16 cellular contexts compared by ENCODE assay signal in the genomic region with DNA sequence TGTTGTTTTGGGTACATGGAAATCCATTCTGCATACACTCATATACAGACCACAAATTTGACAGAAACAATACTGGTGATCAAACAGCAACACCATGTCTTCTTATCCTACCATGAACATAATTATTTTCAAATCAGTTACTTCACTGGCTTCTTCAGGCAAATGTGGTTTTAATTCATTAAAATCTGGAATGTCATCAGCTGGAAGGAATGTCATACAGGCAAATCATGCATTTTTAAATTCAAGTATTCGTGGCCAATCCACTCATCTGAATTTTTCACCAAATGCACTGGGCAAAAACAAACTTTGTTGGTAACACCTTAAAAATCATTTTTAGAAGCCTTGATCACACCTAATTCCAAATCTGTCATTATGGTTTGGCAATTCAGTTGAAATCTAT. TPM values are rescaled to one million over a fixed set of nuclear protein-coding genes. Genes with fewer than 3 reads are reported as not detected.
"Had no signal": no experiment of that assay in that cellular context is flagged by ENCODE, and none has a peak within 500 bp of the region (broad histone marks: within the 10 kb centered on the region; RNA-seq: fewer than 3 reads in every experiment).

No MANE protein-coding gene starts in this region.

- H3K27ac ChIP-seq: ascending aorta, cardiac muscle cell, ovary, right lobe of liver, thyroid gland had no signal

- H3K4me3 ChIP-seq: ascending aorta, cardiac muscle cell, ovary, right lobe of liver, smooth muscle cell, thyroid gland had no signal

- ATAC-seq: activated CD8-positive, alpha-beta T cell treated with anti-CD3 and anti-CD28 coated beads, Interleukin-2, amount 10 ng/mL, durations not matched to agents 7 days and 5 days; naive thymus-derived CD8-positive, alpha-beta T cell; right lobe of liver; stimulated activated effector memory CD8-positive, alpha-beta T cell treated with anti-CD3 and anti-CD28 coated beads, Interleukin-12 subunit alpha, Interleukin-12 subunit beta, amount 100 ng/mL, for 72 hours had no signal

- H3K4me1 ChIP-seq: ascending aorta had no signal

- DNase-seq: activated CD4-positive, alpha-beta T cell treated with anti-CD3 and anti-CD28 coated beads, Interleukin-2, amount 10 ng/mL, durations not matched to agents 7 days and 5 days; activated CD8-positive, alpha-beta T cell treated with anti-CD3 and anti-CD28 coated beads, Interleukin-2, amount 10 ng/mL, durations not matched to agents 7 days and 5 days; activated naive CD4-positive, alpha-beta T cell treated with Interleukin-2 at 50 U/mL for 16 hours; activated naive CD8-positive, alpha-beta T cell treated with anti-CD3 and anti-CD28 coated beads, Interleukin-2, amount 10 ng/mL, durations not matched to agents 7 days and 5 days; activated T-cell treated with anti-CD3 and anti-CD28 coated beads, Interleukin-2, amount 50 U/mL, for 24 hours; erythroblast; naive thymus-derived CD8-positive, alpha-beta T cell; ovary; right lobe of liver; stimulated activated CD4-positive, alpha-beta T cell treated with anti-CD3 and anti-CD28 coated beads, Interleukin-4, amount 100 ng/mL, for 24 hours; thyroid gland had no signal

- H3K4me2 ChIP-seq: smooth muscle cell had no signal

- H3K9me3 ChIP-seq: ascending aorta, ovary, right lobe of liver, thyroid gland had no signal

- H3K27me3 ChIP-seq: ascending aorta, cardiac muscle cell, ovary, right lobe of liver, thyroid gland had no signal

- H3K36me3 ChIP-seq: ascending aorta, cardiac muscle cell, ovary, right lobe of liver, thyroid gland had no signal

RNA-seq across cellular contexts. Expression of gene KIF6, which starts 59.3 kb away (rescaled TPM):
- total RNA-seq: activated CD4-positive, alpha-beta T cell treated with anti-CD3 and anti-CD28 coated beads, Interleukin-2, amount 10 ng/mL, durations not matched to agents 7 days and 5 days; activated CD8-positive, alpha-beta T cell treated with anti-CD3 and anti-CD28 coated beads, Interleukin-2, amount 10 ng/mL, durations not matched to agents 7 days and 5 days; activated naive CD8-positive, alpha-beta T cell treated with anti-CD3 and anti-CD28 coated beads, Interleukin-2, amount 10 ng/mL, durations not matched to agents 7 days and 5 days; naive thymus-derived CD8-positive, alpha-beta T cell; pulmonary artery endothelial cell had no signal
